ENCODE assay signal across 9 cellular contexts in the genomic region with DNA sequence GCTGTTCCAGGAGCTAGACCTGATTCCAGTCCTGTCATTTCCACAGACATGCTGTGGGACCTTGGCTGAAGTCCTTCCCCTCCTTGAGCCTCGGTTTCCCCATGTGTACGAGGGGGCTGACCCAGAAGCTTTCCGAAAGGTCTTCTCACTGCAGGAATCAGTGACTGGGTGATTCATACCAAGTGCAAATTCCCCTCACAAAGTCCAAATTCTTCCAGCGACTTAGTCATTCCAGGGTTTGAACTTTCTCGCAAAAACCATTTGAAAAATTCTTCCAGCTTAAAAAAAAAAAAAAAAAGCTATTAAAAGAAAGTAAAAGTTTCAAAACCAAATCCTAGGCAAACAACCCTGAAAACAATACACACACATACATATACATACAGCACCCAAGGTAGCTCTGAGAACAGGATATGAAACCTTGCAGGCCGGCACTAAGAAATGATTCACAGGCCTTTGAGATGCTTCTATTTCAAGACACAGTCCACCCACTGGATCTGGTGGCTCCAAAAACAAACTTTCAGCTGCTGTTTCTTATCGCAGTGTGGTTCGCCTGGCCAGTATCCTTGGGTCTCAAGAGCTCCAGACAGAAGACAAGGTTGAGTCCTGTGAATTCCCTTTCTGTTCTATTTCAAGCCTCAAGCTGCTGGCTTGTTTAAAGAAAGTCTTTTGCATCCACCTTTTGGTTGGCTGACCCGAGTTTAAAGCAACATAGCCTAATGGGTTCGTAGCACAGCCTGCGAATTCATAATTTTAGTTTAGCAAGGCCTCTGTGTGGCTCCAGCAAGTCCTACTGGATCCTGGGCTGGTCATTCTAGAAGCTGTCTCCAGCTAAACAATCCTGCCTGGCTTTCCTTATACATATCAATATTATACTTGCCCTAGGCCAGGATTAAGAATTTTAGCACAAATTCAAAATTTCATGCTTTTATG. TPM values are rescaled to one million over a fixed set of nuclear protein-coding genes. Genes with fewer than 3 reads are reported as not detected.
DNase-seq lines count a peak whose midpoint lies in the region; ATAC-seq and TF ChIP-seq lines count a peak whose summit lies in the region.
"Had no signal": no experiment of that assay in that cellular context is flagged by ENCODE, and none has a peak within 500 bp of the region (broad histone marks: within the 10 kb centered on the region; RNA-seq: fewer than 3 reads in every experiment).

No MANE protein-coding gene starts in this region.

- H3K36me3 Mint-ChIP-seq in T-helper 1 cell treated with Interleukin-12 subunit alpha and Interleukin-12 subunit beta and Interleukin-4 antibody, amounts not matched to agents 30 μg/mL and 1 μg/mL, for 36 hours (ENCODE audit: low read depth): no peaks in the 10 kb centered on the region
- H3K36me3 Mint-ChIP-seq: natural killer cell had no signal

- TF ChIP-seq CTCF in esophagus squamous epithelium (IDR thresholded peaks at IDR 0.05): no peak
- TF ChIP-seq CTCF in retinal pigment epithelial cell (conservative IDR thresholded peaks at IDR 0.05; ENCODE audit: low read depth, low read length): no peak

- intact Hi-C loops in esophagus squamous epithelium (cut with DNase I): no loop called here

- DNase-seq in A172 (ENCODE audit: low spot score) (peak; percentile 69), esophagus squamous epithelium (lab: John Stamatoyannopoulos, UW) (no peak), retinal pigment epithelial cell (ENCODE audit: low read depth) (peak; percentile 84), NCI-H146 (lab: John Stamatoyannopoulos, UW) (no peak), NCI-H2196 treated with DMSO at 0.1 percent for 48 hours (lab: John Stamatoyannopoulos, UW; ENCODE audit: unreplicated experiment) (no peak)
- DNase-seq: natural killer cell had no signal

- no peak for TF ChIP-seq POLR2A in esophagus squamous epithelium (IDR thresholded peaks at IDR 0.05)

- H3K36me3 ChIP-seq in esophagus squamous epithelium: no peaks in the 10 kb centered on the region

- no peak overlapping the region for H3K4me3 Mint-ChIP-seq in T-helper 1 cell treated with Interleukin-12 subunit alpha and Interleukin-12 subunit beta and Interleukin-4 antibody, amounts not matched to agents 30 μg/mL and 1 μg/mL, for 36 hours
- H3K4me3 Mint-ChIP-seq: natural killer cell had no signal

- peak overlapping the region; percentile 70 for H3K27ac Mint-ChIP-seq in T-helper 1 cell treated with Interleukin-12 subunit alpha and Interleukin-12 subunit beta and Interleukin-4 antibody, amounts not matched to agents 30 μg/mL and 1 μg/mL, for 36 hours
- H3K27ac Mint-ChIP-seq: natural killer cell had no signal

- peaks cover 6% of the 10 kb centered on the region for H3K27me3 Mint-ChIP-seq in T-helper 1 cell treated with Interleukin-12 subunit alpha and Interleukin-12 subunit beta and Interleukin-4 antibody, amounts not matched to agents 30 μg/mL and 1 μg/mL, for 36 hours (ENCODE audit: low read depth)

- peak overlapping the region; percentile 4 to 90 (median 71) for H3K27ac ChIP-seq in esophagus squamous epithelium

- no peaks in the 10 kb centered on the region for H3K9me3 ChIP-seq in esophagus squamous epithelium

- no peaks in the 10 kb centered on the region for H3K27me3 ChIP-seq in esophagus squamous epithelium

- 18 to 20% methylated on average over 11 of the region's 11 CpGs for WGBS in esophagus squamous epithelium, 2 donors

- H3K4me3 ChIP-seq in esophagus squamous epithelium: peak overlapping the region in 1 of 4 donors; percentile 19
- no peak overlapping the region for H3K4me3 ChIP-seq in retinal pigment epithelial cell (ENCODE audit: low read length)

- H3K4me1 ChIP-seq in esophagus squamous epithelium: peaks cover 11 to 26% (median 24%) of the 10 kb centered on the region in 3 donors

- no peaks in the 10 kb centered on the region for H3K9me3 Mint-ChIP-seq in T-helper 1 cell treated with Interleukin-12 subunit alpha and Interleukin-12 subunit beta and Interleukin-4 antibody, amounts not matched to agents 30 μg/mL and 1 μg/mL, for 36 hours
- H3K9me3 Mint-ChIP-seq: natural killer cell had no signal

- peak; percentile 80 for ATAC-seq in GM18861 (IDR thresholded peaks at IDR 0.05; ENCODE audit: unreplicated experiment)
- peak; percentile 89 for ATAC-seq in HG03066 (IDR thresholded peaks at IDR 0.05; ENCODE audit: low read depth, unreplicated experiment)

- H3K4me1 Mint-ChIP-seq in T-helper 1 cell treated with Interleukin-12 subunit alpha and Interleukin-12 subunit beta and Interleukin-4 antibody, amounts not matched to agents 30 μg/mL and 1 μg/mL, for 36 hours (ENCODE audit: low read depth): peaks cover 23% of the 10 kb centered on the region
- H3K4me1 Mint-ChIP-seq: natural killer cell had no signal

RNA-seq across cellular contexts. Expression of gene ID3, which starts 18.0 kb away (rescaled TPM):
- 83.7 and 244 TPM in 2 replicates for total RNA-seq in A172 (2014; rRNA removed; shearing (Covaris generic))
- total RNA-seq in esophagus squamous epithelium: 10 to 100 TPM; 12.6 to 62.9 (median 37.5) TPM

RNA-seq across cellular contexts. Expression of gene E2F2, which starts 46.3 kb away (rescaled TPM):
- 3.8 and 4.0 TPM in 2 replicates for total RNA-seq in A172 (2014; rRNA removed; shearing (Covaris generic))
- 10 to 100 TPM; 10.1 to 16.9 (median 11.8) TPM for total RNA-seq in esophagus squamous epithelium

Comparison
In these comparisons a context has a peak if more than half of its experiments do, and no peak if none do; other contexts are left out.
1. DNase-seq: peak in A172 (single experiment) and retinal pigment epithelial cell (single experiment); none in esophagus squamous epithelium (single experiment), NCI-H146 (single experiment) and NCI-H2196 treated with DMSO at 0.1 percent for 48 hours (single experiment).